In the genomic region with DNA sequence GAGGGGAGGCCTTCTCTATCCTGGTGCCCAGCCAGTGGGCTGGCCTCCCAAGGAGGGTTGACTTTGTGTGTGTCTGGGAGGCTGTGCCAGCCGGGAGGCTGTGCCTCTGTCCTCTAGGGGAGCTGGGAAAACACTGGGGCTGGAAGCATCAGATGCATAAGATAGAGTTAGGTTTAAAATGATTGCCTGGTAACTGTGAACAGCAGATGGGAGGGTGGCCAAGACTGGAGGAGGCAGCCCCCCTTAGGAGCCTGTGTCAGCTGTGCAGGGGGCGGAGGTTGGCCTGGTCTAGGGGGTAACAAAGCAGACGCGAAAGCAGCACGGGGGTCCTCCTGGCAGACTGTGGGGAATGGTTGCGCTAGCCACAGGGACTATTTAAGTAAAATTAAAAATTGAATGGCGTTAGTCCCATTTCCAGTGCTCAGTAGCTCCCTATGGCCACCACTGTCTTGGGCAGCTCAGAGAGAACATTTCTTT, we compare ENCODE assay signal across 8 cellular contexts. TPM values are rescaled to one million over a fixed set of nuclear protein-coding genes. Genes with fewer than 3 reads are reported as not detected.
DNase-seq lines count a peak whose midpoint lies in the region; ATAC-seq and TF ChIP-seq lines count a peak whose summit lies in the region.

No MANE protein-coding gene starts in this region.

- intact Hi-C loops in dorsolateral prefrontal cortex (cut with DNase I) = loop anchor here (2.0 kb wide), 2 partner anchors 26 to 30 kb away; no protein-coding TSS in a partner anchor

- peak overlapping the region; percentile 89 for H3K9ac ChIP-seq in ES-I3 (ENCODE audit: low read depth, low read length)

- DNase-seq in NCI-H2227 (lab: John Stamatoyannopoulos, UW; ENCODE audit: unreplicated experiment) (peak; percentile 56), dorsolateral prefrontal cortex (peak in 2 of 10 donors; percentile 23 to 24), NCI-H2171 treated with DMSO at 0.1 percent for 48 hours (lab: John Stamatoyannopoulos, UW) (no peak), NCI-H146 (lab: John Stamatoyannopoulos, UW) (no peak)
- DNase-seq in naive thymus-derived CD8-positive, alpha-beta T cell = no peak

- H3K36me3 ChIP-seq in ES-I3 (ENCODE audit: insufficient read depth, low read length) = no peaks in the 10 kb centered on the region

- no peaks in the 10 kb centered on the region for H3K27me3 Mint-ChIP-seq in naive thymus-derived CD8-positive, alpha-beta T cell

- no peaks in the 10 kb centered on the region; the same call in 1 of the 2 replicates for H3K9me3 ChIP-seq in ES-I3 (ENCODE audit: control insufficient read depth, insufficient read depth, low read length)

- H3K27me3 ChIP-seq in dorsolateral prefrontal cortex = no peaks in the 10 kb centered on the region

- no peaks in the 10 kb centered on the region for H3K9me3 Mint-ChIP-seq in naive thymus-derived CD8-positive, alpha-beta T cell

- peak overlapping the region in 45 of 59 donors; percentile 17 to 97 (median 87) for H3K27ac ChIP-seq in dorsolateral prefrontal cortex

- POLR2A ChIA-PET in naive thymus-derived CD8-positive, alpha-beta T cell (lab: Charles Lee) = interaction anchor here (1.0 to 7.1 kb wide), 8 partner anchors 15 to 178 kb away, joined by 3 to 116 read pairs (median 14); a partner anchor contains a TSS

- H3K4me1 ChIP-seq in ES-I3 (ENCODE audit: insufficient read depth, low read length) = no peaks in the 10 kb centered on the region

- peaks cover 15 to 34% (median 26%) of the 10 kb centered on the region in 4 donors for H3K4me1 Mint-ChIP-seq in naive thymus-derived CD8-positive, alpha-beta T cell

- peak overlapping the region; percentile 56 to 100 (median 88) for H3K4me3 ChIP-seq in dorsolateral prefrontal cortex

- ATAC-seq in naive thymus-derived CD8-positive, alpha-beta T cell = no peak
- no peak for ATAC-seq in HG02840 (IDR thresholded peaks at IDR 0.05; ENCODE audit: low FRiP score, unreplicated experiment)
- no peak for ATAC-seq in HG03460 (IDR thresholded peaks at IDR 0.05; ENCODE audit: unreplicated experiment)

- peaks cover 6 to 35% (median 21%) of the 10 kb centered on the region in 3 donors for H3K36me3 Mint-ChIP-seq in naive thymus-derived CD8-positive, alpha-beta T cell

- H3K27ac Mint-ChIP-seq in naive thymus-derived CD8-positive, alpha-beta T cell = peak overlapping the region; percentile 66 to 93 (median 88)

- TF ChIP-seq CTCF in dorsolateral prefrontal cortex (IDR thresholded peaks at IDR 0.05 in 54 of 56, conservative IDR thresholded peaks at IDR 0.05 in 2 of 56; ENCODE audit: low read depth in 1 of 56, partially characterized antibody in 56 of 56) = peak in 1 of 56 donors; percentile 0

- peak overlapping the region; percentile 76 to 92 (median 84) for H3K4me3 Mint-ChIP-seq in naive thymus-derived CD8-positive, alpha-beta T cell

RNA-seq across cellular contexts. Expression of a gene that starts 1.3 kb away (rescaled TPM):
- 10 to 100 TPM; 41.5 to 97.4 (median 61.9) TPM for total RNA-seq in dorsolateral prefrontal cortex
- total RNA-seq in naive thymus-derived CD8-positive, alpha-beta T cell = 10 to 100 TPM; 73.1 to 80.8 TPM
- 10 to 100 TPM; 16.4 to 23.5 (median 17.4) TPM for polyA plus RNA-seq in naive thymus-derived CD8-positive, alpha-beta T cell

RNA-seq across cellular contexts. Expression of a gene that starts 16.6 kb away (rescaled TPM):
- 10 to 100 TPM in 119 of 120 experiments, 1 to 10 TPM in 1; 9.9 to 26.6 (median 15.6) TPM for total RNA-seq in dorsolateral prefrontal cortex
- 10 to 100 TPM; 19.8 to 21.2 TPM for total RNA-seq in naive thymus-derived CD8-positive, alpha-beta T cell
- 10 to 100 TPM; 36.3 to 40.7 (median 38.6) TPM for polyA plus RNA-seq in naive thymus-derived CD8-positive, alpha-beta T cell

RNA-seq across cellular contexts. Expression of a gene that starts 31.3 kb away (rescaled TPM):
- 10 to 100 TPM; 17.2 to 49.8 (median 28.8) TPM for total RNA-seq in dorsolateral prefrontal cortex
- 10 to 100 TPM; 47.6 to 51.6 TPM for total RNA-seq in naive thymus-derived CD8-positive, alpha-beta T cell
- 1 to 10 TPM; 1.5 to 6.8 (median 2.7) TPM for polyA plus RNA-seq in naive thymus-derived CD8-positive, alpha-beta T cell
